In genomic region chr3:44984335-44984734, GRCh38 we compare ENCODE assay signal across 15 cellular contexts.
DNase-seq lines count a peak whose midpoint lies in the region; ATAC-seq, FAIRE-seq and TF ChIP-seq lines count a peak whose summit lies in the region.
"Had no signal": no experiment of that assay in that cellular context is flagged by ENCODE, and none has a peak within 500 bp of the region (broad histone marks: within the 10 kb centered on the region; RNA-seq: fewer than 3 reads in every experiment).

No MANE protein-coding gene starts in this region.

- H3K27ac Mint-ChIP-seq in stimulated activated naive CD8-positive, alpha-beta T cell treated with anti-CD3 and anti-CD28 coated beads, Interleukin-15, amount 100 ng/mL, for 72 hours: no peak overlapping the region
- no peak overlapping the region for H3K27ac Mint-ChIP-seq in effector memory CD8-positive, alpha-beta T cell
- no peak overlapping the region for H3K27ac Mint-ChIP-seq in nephron progenitor cell
- H3K27ac Mint-ChIP-seq: naive B cell had no signal

- DNase-seq in stimulated activated naive CD8-positive, alpha-beta T cell treated with anti-CD3 and anti-CD28 coated beads, Interleukin-15, amount 100 ng/mL, for 72 hours: no peak
- no peak for DNase-seq in stimulated activated naive CD8-positive, alpha-beta T cell treated with anti-CD3 and anti-CD28 coated beads, Interleukin-15, Interleukin-2, amounts not matched to agents 100 U/mL and 50 U/mL, for 24 hours
- peak; percentile 40 for DNase-seq in KBM-7
- DNase-seq in effector memory CD8-positive, alpha-beta T cell: no peak
- DNase-seq in NCI-H524 treated with DMSO at 0.1 percent for 48 hours (lab: John Stamatoyannopoulos, UW): no peak
- DNase-seq in NCI-H446 (lab: John Stamatoyannopoulos, UW): no peak
- no peak for DNase-seq in HTR-8/SVneo (ENCODE audit: insufficient read length, low spot score)
- DNase-seq in nephron progenitor cell: no peak
- DNase-seq: naive B cell, NCI-H2029, NCI-H748 treated with DMSO at 0.1 percent for 48 hours, SHP77 had no signal

- peak; percentile 60 for ATAC-seq in stimulated activated naive CD8-positive, alpha-beta T cell treated with anti-CD3 and anti-CD28 coated beads, Interleukin-15, amount 100 ng/mL, for 72 hours
- ATAC-seq in stimulated activated naive CD8-positive, alpha-beta T cell treated with anti-CD3 and anti-CD28 coated beads, Interleukin-15, Interleukin-2, amounts not matched to agents 100 U/mL and 50 U/mL, for 24 hours: no peak
- peak; percentile 71 for ATAC-seq in effector memory CD8-positive, alpha-beta T cell (replicated peaks)
- ATAC-seq: left lobe of liver had no signal

- in situ Hi-C loops in KBM-7 (cut with MboI; ENCODE audit: low pct_unique_long_range_greater_than_20kb, low sequenced_read_pairs): no loop called here

- no peak for TF ChIP-seq CTCF in nephron progenitor cell (IDR thresholded peaks at IDR 0.05)

- H3K4me3 Mint-ChIP-seq in stimulated activated naive CD8-positive, alpha-beta T cell treated with anti-CD3 and anti-CD28 coated beads, Interleukin-15, amount 100 ng/mL, for 72 hours: no peak overlapping the region
- H3K4me3 Mint-ChIP-seq in effector memory CD8-positive, alpha-beta T cell: no peak overlapping the region
- H3K4me3 Mint-ChIP-seq in nephron progenitor cell: no peak overlapping the region
- H3K4me3 Mint-ChIP-seq: type B pancreatic cell had no signal

- H3K36me3 Mint-ChIP-seq in effector memory CD8-positive, alpha-beta T cell (ENCODE audit: insufficient read depth): peaks cover 5% of the 10 kb centered on the region
- H3K36me3 Mint-ChIP-seq in nephron progenitor cell (ENCODE audit: low read depth): peaks cover 44% of the 10 kb centered on the region

- H3K4me1 Mint-ChIP-seq in stimulated activated naive CD8-positive, alpha-beta T cell treated with anti-CD3 and anti-CD28 coated beads, Interleukin-15, amount 100 ng/mL, for 72 hours: peaks cover 83% of the 10 kb centered on the region
- peaks cover 29 to 63% of the 10 kb centered on the region in 2 donors for H3K4me1 Mint-ChIP-seq in effector memory CD8-positive, alpha-beta T cell (ENCODE audit: low read depth in 2 of 2)
- H3K4me1 Mint-ChIP-seq in nephron progenitor cell: peaks cover 17% of the 10 kb centered on the region

- no peaks in the 10 kb centered on the region for H3K9me3 Mint-ChIP-seq in stimulated activated naive CD8-positive, alpha-beta T cell treated with anti-CD3 and anti-CD28 coated beads, Interleukin-15, amount 100 ng/mL, for 72 hours
- H3K9me3 Mint-ChIP-seq in effector memory CD8-positive, alpha-beta T cell: no peaks in the 10 kb centered on the region
- peaks cover 13% of the 10 kb centered on the region for H3K9me3 Mint-ChIP-seq in nephron progenitor cell
- H3K9me3 Mint-ChIP-seq: naive B cell, type B pancreatic cell had no signal

- no peak for FAIRE-seq in HTR-8/SVneo (lab: Jason Lieb, UNC)
- FAIRE-seq: TTC549 had no signal

- no peaks in the 10 kb centered on the region for H3K27me3 Mint-ChIP-seq in stimulated activated naive CD8-positive, alpha-beta T cell treated with anti-CD3 and anti-CD28 coated beads, Interleukin-15, amount 100 ng/mL, for 72 hours
- H3K27me3 Mint-ChIP-seq in effector memory CD8-positive, alpha-beta T cell: no peaks in the 10 kb centered on the region
- H3K27me3 Mint-ChIP-seq in nephron progenitor cell (ENCODE audit: low read depth, poor library complexity): no peaks in the 10 kb centered on the region
- H3K27me3 Mint-ChIP-seq: naive B cell, type B pancreatic cell had no signal
